ENCODE assay signal across 35 cellular contexts in genomic region chr19:7074705-7075282, GRCh38. TPM values are rescaled to one million over a fixed set of nuclear protein-coding genes. Genes with fewer than 3 reads are reported as not detected.
"Had no signal": no experiment of that assay in that cellular context is flagged by ENCODE, and none has a peak within 500 bp of the region (broad histone marks: within the 10 kb centered on the region; RNA-seq: fewer than 3 reads in every experiment).

No MANE protein-coding gene starts in this region.

- ATAC-seq: activated CD4-positive, CD25-positive, alpha-beta regulatory T cell treated with anti-CD3 and anti-CD28 coated beads, Interleukin-2, amount 50 U/mL, for 24 hours; activated naive CD4-positive, alpha-beta T cell treated with anti-CD3 and anti-CD28 coated beads, Interleukin-2, amount 50 U/mL, for 72 hours; activated T-cell treated with anti-CD3 and anti-CD28 coated beads, Interleukin-2, amount 50 U/mL, for 72 hours; body of pancreas; gastrocnemius medialis; left colon; natural killer cell treated with Interleukin-12 subunit alpha and Interleukin-12 subunit beta and Interleukin-15 and Interleukin-18, amount 100 ng/mL, for 72 hours; stimulated activated naive CD8-positive, alpha-beta T cell treated with anti-CD3 and anti-CD28 coated beads, Interleukin-15, Interleukin-2, amounts not matched to agents 100 U/mL and 50 U/mL, for 24 hours; T-helper 17 cell had no signal

- H3K36me3 ChIP-seq: uterus had no signal

- H3K4me1 ChIP-seq: uterus had no signal

- FAIRE-seq: colon, keratinocyte had no signal

- H3K27me3 ChIP-seq: adrenal gland, body of pancreas, gastrocnemius medialis, right lobe of liver, testis, transverse colon, uterus had no signal

- H3K4me3 Mint-ChIP-seq: activated T-cell treated with anti-CD3 and anti-CD28 coated beads, Interleukin-2, amount 50 U/mL, for 72 hours; memory B cell; natural killer cell treated with Interleukin-12 subunit alpha and Interleukin-12 subunit beta and Interleukin-15 and Interleukin-18, amount 100 ng/mL, for 72 hours; T-helper 17 cell had no signal

- H3K27me3 Mint-ChIP-seq: memory B cell; natural killer cell treated with Interleukin-12 subunit alpha and Interleukin-12 subunit beta and Interleukin-15 and Interleukin-18, amount 100 ng/mL, for 72 hours; progenitor cell of endocrine pancreas; T-helper 17 cell had no signal

- H3K27ac Mint-ChIP-seq: activated naive CD4-positive, alpha-beta T cell treated with anti-CD3 and anti-CD28 coated beads, Interleukin-2, amount 50 U/mL, for 72 hours; activated T-cell treated with anti-CD3 and anti-CD28 coated beads, Interleukin-2, amount 50 U/mL, for 72 hours; memory B cell; natural killer cell treated with Interleukin-12 subunit alpha and Interleukin-12 subunit beta and Interleukin-15 and Interleukin-18, amount 100 ng/mL, for 72 hours; progenitor cell of endocrine pancreas; T-helper 17 cell had no signal

- DNase-seq: activated naive CD4-positive, alpha-beta T cell; activated T-cell treated with anti-CD3 and anti-CD28 coated beads for 4 hours; activated T-cell treated with anti-CD3 and anti-CD28 coated beads, Interleukin-2, amount 50 U/mL, for 72 hours; aorta; body of pancreas; effector memory CD4-positive, alpha-beta T cell; erythroblast; gastrocnemius medialis; glutamatergic neuron; left colon; right lobe of liver; stimulated activated CD4-positive, alpha-beta T cell treated with anti-CD3 and anti-CD28 coated beads, Interleukin-12 subunit alpha, Interleukin-12 subunit beta, amount 100 ng/mL, for 4 hours; stimulated activated CD4-positive, alpha-beta T cell treated with anti-CD3 and anti-CD28 coated beads, Interleukin-4, amount 100 ng/mL, for 1 hour; stimulated activated naive CD8-positive, alpha-beta T cell treated with anti-CD3 and anti-CD28 coated beads, Interleukin-15, Interleukin-2, amounts not matched to agents 100 U/mL and 50 U/mL, for 24 hours; T-helper 17 cell; T1000; testis; transverse colon; uterus; WERI-Rb-1 had no signal

- H3K4me3 ChIP-seq: adrenal gland, body of pancreas, gastrocnemius medialis, right lobe of liver, testis, transverse colon, uterus had no signal

- H3K27ac ChIP-seq: adrenal gland, body of pancreas, gastrocnemius medialis, right lobe of liver, testis, transverse colon, uterus, WERI-Rb-1 had no signal

- H3K9me3 ChIP-seq: testis had no signal

RNA-seq across cellular contexts. Expression of gene MBD3L3, which starts 16.3 kb away (rescaled TPM):
- total RNA-seq: activated naive CD4-positive, alpha-beta T cell treated with anti-CD3 and anti-CD28 coated beads, Interleukin-2, amount 50 U/mL, for 72 hours; activated T-cell treated with anti-CD3 and anti-CD28 coated beads, Interleukin-2, amount 50 U/mL, for 72 hours; adrenal gland; aorta; body of pancreas; dermis microvascular lymphatic vessel endothelial cell; gastrocnemius medialis; left colon; liver; mononuclear cell; myocyte; natural killer cell treated with Interleukin-12 subunit alpha and Interleukin-12 subunit beta and Interleukin-15 and Interleukin-18, amount 100 ng/mL, for 72 hours; osteoblast; progenitor cell of endocrine pancreas; renal cortical epithelial cell; right lobe of liver; skeletal muscle tissue; T-helper 17 cell; transverse colon; uterus had no signal
- polyA plus RNA-seq: adrenal gland, aorta, keratinocyte, liver had no signal

RNA-seq across cellular contexts. Expression of gene MBD3L2, which starts 25.7 kb away (rescaled TPM):
- total RNA-seq: activated naive CD4-positive, alpha-beta T cell treated with anti-CD3 and anti-CD28 coated beads, Interleukin-2, amount 50 U/mL, for 72 hours; activated T-cell treated with anti-CD3 and anti-CD28 coated beads, Interleukin-2, amount 50 U/mL, for 72 hours; adrenal gland; aorta; body of pancreas; dermis microvascular lymphatic vessel endothelial cell; gastrocnemius medialis; left colon; liver; mononuclear cell; myocyte; natural killer cell treated with Interleukin-12 subunit alpha and Interleukin-12 subunit beta and Interleukin-15 and Interleukin-18, amount 100 ng/mL, for 72 hours; osteoblast; progenitor cell of endocrine pancreas; renal cortical epithelial cell; right lobe of liver; skeletal muscle tissue; T-helper 17 cell; testis; transverse colon; uterus had no signal
- polyA plus RNA-seq: adrenal gland, aorta, keratinocyte, liver had no signal

RNA-seq across cellular contexts. Expression of gene MBD3L4, which starts 34.8 kb away (rescaled TPM):
- total RNA-seq: activated naive CD4-positive, alpha-beta T cell treated with anti-CD3 and anti-CD28 coated beads, Interleukin-2, amount 50 U/mL, for 72 hours; activated T-cell treated with anti-CD3 and anti-CD28 coated beads, Interleukin-2, amount 50 U/mL, for 72 hours; adrenal gland; aorta; body of pancreas; dermis microvascular lymphatic vessel endothelial cell; gastrocnemius medialis; left colon; liver; mononuclear cell; myocyte; natural killer cell treated with Interleukin-12 subunit alpha and Interleukin-12 subunit beta and Interleukin-15 and Interleukin-18, amount 100 ng/mL, for 72 hours; osteoblast; progenitor cell of endocrine pancreas; renal cortical epithelial cell; right lobe of liver; skeletal muscle tissue; T-helper 17 cell; testis; transverse colon; uterus had no signal
- polyA plus RNA-seq: adrenal gland, aorta, keratinocyte, liver had no signal

RNA-seq across cellular contexts. Expression of gene MBD3L5, which starts 44.4 kb away (rescaled TPM):
- total RNA-seq: activated naive CD4-positive, alpha-beta T cell treated with anti-CD3 and anti-CD28 coated beads, Interleukin-2, amount 50 U/mL, for 72 hours; activated T-cell treated with anti-CD3 and anti-CD28 coated beads, Interleukin-2, amount 50 U/mL, for 72 hours; adrenal gland; aorta; body of pancreas; dermis microvascular lymphatic vessel endothelial cell; gastrocnemius medialis; left colon; liver; mononuclear cell; myocyte; natural killer cell treated with Interleukin-12 subunit alpha and Interleukin-12 subunit beta and Interleukin-15 and Interleukin-18, amount 100 ng/mL, for 72 hours; osteoblast; progenitor cell of endocrine pancreas; renal cortical epithelial cell; right lobe of liver; skeletal muscle tissue; T-helper 17 cell; testis; transverse colon; uterus had no signal
- polyA plus RNA-seq: adrenal gland, aorta, keratinocyte, liver had no signal
